ENCODE assay signal across 37 cellular contexts in the genomic region with DNA sequence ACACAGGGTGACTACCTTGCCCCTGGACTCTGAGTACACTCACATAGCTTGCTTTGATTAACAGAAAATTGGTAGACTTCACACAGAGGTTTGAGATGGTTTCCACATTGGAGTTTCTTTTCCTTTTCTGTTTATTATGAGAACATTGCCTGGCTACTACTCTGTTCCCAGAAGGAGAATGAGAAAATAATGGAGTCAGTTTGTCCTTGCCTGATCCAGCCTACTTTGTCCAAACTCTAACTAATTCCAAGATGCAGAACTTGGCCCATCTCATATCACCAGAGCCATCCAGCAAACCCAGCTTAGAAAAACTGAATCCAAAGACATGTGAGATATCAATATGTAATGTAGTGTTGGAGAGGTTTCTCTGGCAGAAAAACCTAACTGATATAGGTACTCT. TPM values are rescaled to one million over a fixed set of nuclear protein-coding genes. Genes with fewer than 3 reads are reported as not detected.
"Had no signal": no experiment of that assay in that cellular context is flagged by ENCODE, and none has a peak within 500 bp of the region (broad histone marks: within the 10 kb centered on the region; RNA-seq: fewer than 3 reads in every experiment).

No MANE protein-coding gene starts in this region.

- H3K27ac Mint-ChIP-seq: activated CD4-positive, alpha-beta memory T cell treated with anti-CD3 and anti-CD28 coated beads for 36 hours; activated CD4-positive, alpha-beta T cell treated with anti-CD3 and anti-CD28 coated beads for 36 hours; activated CD4-positive, alpha-beta T cell treated with anti-CD3 and anti-CD28 coated beads, Interleukin-2, amount 10 ng/mL, durations not matched to agents 24 days and 14 days; activated CD8-positive, alpha-beta memory T cell treated with anti-CD3 and anti-CD28 coated beads, Interleukin-2, amount 10 ng/mL, durations not matched to agents 7 days and 5 days; activated CD8-positive, alpha-beta T cell treated with anti-CD3 and anti-CD28 coated beads, Interleukin-2, amount 10 ng/mL, durations not matched to agents 7 days and 5 days; activated naive CD4-positive, alpha-beta T cell treated with anti-CD3 and anti-CD28 coated beads, Interleukin-2, amount 10 ng/mL, durations not matched to agents 7 days and 5 days; activated naive CD4-positive, alpha-beta T cell treated with anti-CD3 and anti-CD28 coated beads, Interleukin-2, amount 50 U/mL, for 72 hours; activated naive CD8-positive, alpha-beta T cell treated with anti-CD3 and anti-CD28 coated beads, Interleukin-2, amount 10 ng/mL, durations not matched to agents 7 days and 5 days; activated T-helper 1 cell treated with anti-CD3 and anti-CD28 coated beads, Interleukin-12 subunit alpha, Interleukin-12 subunit beta, Interleukin-2, Interleukin-4 antibody, amounts not matched to agents 30 ng/mL and 10 ng/mL and 1 ng/mL, durations not matched to agents 14 hours and 24 hours and 36 hours; activated T-helper 2 cell treated with anti-CD3 and anti-CD28 coated beads, Interferon-gamma antibody, Interleukin-2, Interleukin-4, amounts not matched to agents 10 μg/mL and 5 μg/mL and 100 μg/mL, durations not matched to agents 14 hours and 24 hours and 36 hours had no signal

- H3K36me3 ChIP-seq: brain microvascular endothelial cell, esophagus squamous epithelium, gastroesophageal sphincter, heart right ventricle had no signal

- ATAC-seq: activated CD4-positive, alpha-beta T cell treated with anti-CD3 and anti-CD28 coated beads for 36 hours; activated CD8-positive, alpha-beta memory T cell treated with anti-CD3 and anti-CD28 coated beads, Interleukin-2, amount 10 ng/mL, durations not matched to agents 7 days and 5 days; activated CD8-positive, alpha-beta T cell treated with anti-CD3 and anti-CD28 coated beads, Interleukin-2, amount 10 ng/mL, durations not matched to agents 7 days and 5 days; activated naive CD4-positive, alpha-beta T cell treated with anti-CD3 and anti-CD28 coated beads, Interleukin-2, amount 50 U/mL, for 72 hours; effector memory CD8-positive, alpha-beta T cell; gastroesophageal sphincter; heart right ventricle had no signal

- H3K4me3 ChIP-seq: esophagus squamous epithelium, gastroesophageal sphincter, heart right ventricle had no signal

- H3K27ac ChIP-seq: brain microvascular endothelial cell, epithelial cell of prostate, esophagus squamous epithelium, gastroesophageal sphincter, heart right ventricle had no signal

- H3K27me3 Mint-ChIP-seq: activated CD4-positive, alpha-beta memory T cell treated with anti-CD3 and anti-CD28 coated beads for 36 hours; activated CD4-positive, alpha-beta T cell treated with anti-CD3 and anti-CD28 coated beads for 36 hours; activated CD4-positive, alpha-beta T cell treated with anti-CD3 and anti-CD28 coated beads, Interleukin-2, amount 10 ng/mL, durations not matched to agents 24 days and 14 days; activated CD8-positive, alpha-beta memory T cell treated with anti-CD3 and anti-CD28 coated beads, Interleukin-2, amount 10 ng/mL, durations not matched to agents 7 days and 5 days; activated naive CD4-positive, alpha-beta T cell treated with anti-CD3 and anti-CD28 coated beads, Interleukin-2, amount 10 ng/mL, durations not matched to agents 7 days and 5 days; activated naive CD8-positive, alpha-beta T cell treated with anti-CD3 and anti-CD28 coated beads, Interleukin-2, amount 10 ng/mL, durations not matched to agents 7 days and 5 days; central memory CD8-positive, alpha-beta T cell; effector memory CD8-positive, alpha-beta T cell had no signal

- H3K4me3 Mint-ChIP-seq: activated CD4-positive, alpha-beta memory T cell treated with anti-CD3 and anti-CD28 coated beads for 36 hours; activated CD4-positive, alpha-beta T cell treated with anti-CD3 and anti-CD28 coated beads for 36 hours; activated CD4-positive, alpha-beta T cell treated with anti-CD3 and anti-CD28 coated beads, Interleukin-2, amount 10 ng/mL, durations not matched to agents 24 days and 14 days; activated CD8-positive, alpha-beta memory T cell treated with anti-CD3 and anti-CD28 coated beads, Interleukin-2, amount 10 ng/mL, durations not matched to agents 7 days and 5 days; activated CD8-positive, alpha-beta T cell treated with anti-CD3 and anti-CD28 coated beads, Interleukin-2, amount 10 ng/mL, durations not matched to agents 7 days and 5 days; activated naive CD4-positive, alpha-beta T cell treated with anti-CD3 and anti-CD28 coated beads, Interleukin-2, amount 10 ng/mL, durations not matched to agents 7 days and 5 days; activated naive CD8-positive, alpha-beta T cell treated with anti-CD3 and anti-CD28 coated beads, Interleukin-2, amount 10 ng/mL, durations not matched to agents 7 days and 5 days; activated T-helper 1 cell treated with anti-CD3 and anti-CD28 coated beads, Interleukin-12 subunit alpha, Interleukin-12 subunit beta, Interleukin-2, Interleukin-4 antibody, amounts not matched to agents 30 ng/mL and 10 ng/mL and 1 ng/mL, durations not matched to agents 14 hours and 24 hours and 36 hours; central memory CD8-positive, alpha-beta T cell; effector memory CD8-positive, alpha-beta T cell had no signal

- H3K4me1 Mint-ChIP-seq: activated CD4-positive, alpha-beta T cell treated with anti-CD3 and anti-CD28 coated beads, Interleukin-2, amount 10 ng/mL, durations not matched to agents 24 days and 14 days; activated CD8-positive, alpha-beta memory T cell treated with anti-CD3 and anti-CD28 coated beads, Interleukin-2, amount 10 ng/mL, durations not matched to agents 7 days and 5 days had no signal

- H3K9me3 ChIP-seq: esophagus squamous epithelium, gastroesophageal sphincter, heart right ventricle had no signal

- H3K36me3 Mint-ChIP-seq: activated naive CD4-positive, alpha-beta T cell treated with anti-CD3 and anti-CD28 coated beads, Interleukin-2, amount 50 U/mL, for 72 hours had no signal

- DNase-seq: activated CD4-positive, alpha-beta memory T cell treated with anti-CD3 and anti-CD28 coated beads for 36 hours; activated CD4-positive, alpha-beta T cell treated with anti-CD3 and anti-CD28 coated beads for 36 hours; activated CD4-positive, alpha-beta T cell treated with anti-CD3 and anti-CD28 coated beads, Interleukin-2, amount 10 ng/mL, durations not matched to agents 24 days and 14 days; activated CD4-positive, CD25-positive, alpha-beta regulatory T cell; activated CD4-positive, CD25-positive, alpha-beta regulatory T cell treated with anti-CD3 and anti-CD28 coated beads, Interleukin-2, amount 50 U/mL, for 72 hours; activated CD8-positive, alpha-beta memory T cell treated with anti-CD3 and anti-CD28 coated beads, Interleukin-2, amount 10 ng/mL, durations not matched to agents 7 days and 5 days; activated CD8-positive, alpha-beta memory T cell treated with anti-CD3 and anti-CD28 coated beads, Interleukin-2, amount 50 U/mL, for 4 hours; activated CD8-positive, alpha-beta T cell treated with anti-CD3 and anti-CD28 coated beads, Interleukin-2, amount 10 ng/mL, durations not matched to agents 7 days and 5 days; activated effector memory CD4-positive, alpha-beta T cell treated with anti-CD3 and anti-CD28 coated beads, Interleukin-2, amount 50 U/mL, for 16 hours; activated naive CD4-positive, alpha-beta T cell treated with anti-CD3 and anti-CD28 coated beads, Interleukin-2, amount 10 ng/mL, durations not matched to agents 7 days and 5 days; activated naive CD8-positive, alpha-beta T cell treated with anti-CD3 and anti-CD28 coated beads, Interleukin-2, amount 10 ng/mL, durations not matched to agents 7 days and 5 days; activated T-cell treated with anti-CD3 and anti-CD28 coated beads, Interleukin-2, amount 50 U/mL, for 1 hour; activated T-cell treated with anti-CD3 and anti-CD28 coated beads, Interleukin-2, amount 50 U/mL, for 48 hours; brain microvascular endothelial cell; cortex of kidney; dermis blood vessel endothelial cell; effector CD4-positive, alpha-beta T cell; effector memory CD8-positive, alpha-beta T cell; esophagus squamous epithelium; foreskin melanocyte; heart right ventricle; SW 1271; T-helper 1 cell; T-helper 2 cell had no signal

- H3K27me3 ChIP-seq: brain microvascular endothelial cell, esophagus squamous epithelium, gastroesophageal sphincter, heart right ventricle had no signal

RNA-seq across cellular contexts. Expression of a gene that starts 20.4 kb away (rescaled TPM):
- total RNA-seq: activated CD4-positive, alpha-beta memory T cell treated with anti-CD3 and anti-CD28 coated beads for 36 hours had no signal
- polyA plus RNA-seq: esophagus, heart right ventricle had no signal

RNA-seq across cellular contexts. Expression of a gene that starts 37.3 kb away (rescaled TPM):
- total RNA-seq: activated CD4-positive, alpha-beta memory T cell treated with anti-CD3 and anti-CD28 coated beads for 36 hours; activated CD4-positive, alpha-beta T cell treated with anti-CD3 and anti-CD28 coated beads for 36 hours; activated CD4-positive, alpha-beta T cell treated with anti-CD3 and anti-CD28 coated beads, Interleukin-2, amount 10 ng/mL, durations not matched to agents 24 days and 14 days; activated CD8-positive, alpha-beta memory T cell treated with anti-CD3 and anti-CD28 coated beads for 36 hours; activated CD8-positive, alpha-beta T cell treated with anti-CD3 and anti-CD28 coated beads, Interleukin-2, amount 10 ng/mL, durations not matched to agents 7 days and 5 days; activated naive CD4-positive, alpha-beta T cell treated with anti-CD3 and anti-CD28 coated beads, Interleukin-2, amount 50 U/mL, for 72 hours; activated naive CD8-positive, alpha-beta T cell treated with anti-CD3 and anti-CD28 coated beads, Interleukin-2, amount 10 ng/mL, durations not matched to agents 7 days and 5 days; activated T-helper 1 cell treated with anti-CD3 and anti-CD28 coated beads, Interleukin-12 subunit alpha, Interleukin-12 subunit beta, Interleukin-2, Interleukin-4 antibody, amounts not matched to agents 30 ng/mL and 10 ng/mL and 1 ng/mL, durations not matched to agents 14 hours and 24 hours and 36 hours; activated T-helper 2 cell treated with anti-CD3 and anti-CD28 coated beads, Interferon-gamma antibody, Interleukin-2, Interleukin-4, amounts not matched to agents 10 μg/mL and 5 μg/mL and 100 μg/mL, durations not matched to agents 14 hours and 24 hours and 36 hours; astrocyte; bronchial epithelial cell; cardiac septum; dermis blood vessel endothelial cell; endothelial cell of umbilical vein; glomerular endothelial cell; heart right ventricle had no signal
- polyA plus RNA-seq: endothelial cell of umbilical vein, esophagus, heart right ventricle had no signal
